24 cellular contexts compared by ENCODE assay signal in the genomic region with DNA sequence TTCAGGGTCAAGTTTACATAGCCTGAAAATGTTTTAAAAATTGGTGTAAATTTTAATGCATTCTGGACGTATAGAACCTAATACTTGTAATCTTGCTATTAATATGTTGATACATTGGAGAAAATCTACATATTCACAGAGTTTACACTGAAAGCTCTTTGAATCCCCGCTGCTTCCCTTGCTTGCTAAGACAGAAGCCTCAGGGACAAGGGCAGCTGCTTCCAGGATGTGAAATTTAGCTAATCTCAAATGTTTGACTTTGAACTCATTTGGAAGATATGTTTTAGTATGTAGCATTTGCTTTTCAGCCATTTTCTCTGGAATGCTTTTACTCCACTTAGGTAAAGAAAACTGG.
DNase-seq lines count a peak whose midpoint lies in the region; ATAC-seq and TF ChIP-seq lines count a peak whose summit lies in the region.
"Had no signal": no experiment of that assay in that cellular context is flagged by ENCODE, and none has a peak within 500 bp of the region (broad histone marks: within the 10 kb centered on the region; RNA-seq: fewer than 3 reads in every experiment).

No MANE protein-coding gene starts in this region.

- H2AFZ ChIP-seq in mammary epithelial cell (ENCODE audit: low read depth, low read length): peak overlapping the region; percentile 70
- H2AFZ ChIP-seq in mesenchymal stem cell (ENCODE audit: low read depth, low read length): no peak overlapping the region
- H2AFZ ChIP-seq: PC-9 had no signal

- H4K20me1 ChIP-seq in mammary epithelial cell (ENCODE audit: insufficient read depth, low read length): no peaks in the 10 kb centered on the region

- H4K8ac ChIP-seq in mesendoderm (ENCODE audit: low read depth, low read length) (no peak overlapping the region), mesenchymal stem cell (ENCODE audit: low read length) (no peak overlapping the region)

- H3K14ac ChIP-seq in mesenchymal stem cell (ENCODE audit: low read length in 2 of 2): no peak overlapping the region

- POLR2A ChIA-PET in MCF 10A (lab: Yijun Ruan, JAX): interaction anchor here (0.6 to 2.1 kb wide), 3 partner anchors 10 to 25 kb away, joined by 3 to 10 read pairs (median 3); no protein-coding TSS in a partner anchor

- TF ChIP-seq CTCF in mammary epithelial cell (conservative IDR thresholded peaks at IDR 0.05 in 1 of 2, IDR thresholded peaks at IDR 0.05 in 1 of 2; ENCODE audit: extremely low read depth in 1 of 2, insufficient read depth in 1 of 2, low read depth in 1 of 2, low read length in 2 of 2) (no peak), MCF 10A (IDR thresholded peaks at IDR 0.05; ENCODE audit: unreplicated experiment) (no peak), coronary artery (IDR thresholded peaks at IDR 0.05) (no peak), thoracic aorta (IDR thresholded peaks at IDR 0.05) (no peak)

- H2BK15ac ChIP-seq in mesendoderm (replicated peaks; ENCODE audit: low read depth) (no peak overlapping the region), mesenchymal stem cell (ENCODE audit: low read depth, poor library complexity, severe bottlenecking) (no peak overlapping the region)

- H3K27me3 Mint-ChIP-seq in MCF 10A (ENCODE audit: insufficient read depth, unreplicated experiment): no peaks in the 10 kb centered on the region
- H3K27me3 Mint-ChIP-seq: activated CD8-positive, alpha-beta T cell treated with anti-CD3 and anti-CD28 coated beads for 36 hours; activated naive CD8-positive, alpha-beta T cell; CD4-positive, CD25-positive, alpha-beta regulatory T cell; stimulated activated memory B cell treated with anti-CD40 and anti-IgM and Interleukin-4, amounts not matched to agents 10 μg/mL and 1 μg/mL and 100 μg/mL, for 72 hours; T-cell had no signal

- H3K56ac ChIP-seq in mesendoderm (ENCODE audit: low read length): no peak overlapping the region

- no peak for DNase-seq in mammary epithelial cell
- no peak for DNase-seq in MCF 10A (ENCODE audit: unreplicated experiment)
- no peak for DNase-seq in coronary artery (ENCODE audit: low spot score)
- DNase-seq in mesendoderm: peak; percentile 18
- no peak for DNase-seq in thoracic aorta (ENCODE audit: low spot score)
- DNase-seq in mesenchymal stem cell: no peak
- DNase-seq in NCI-H1417 (lab: John Stamatoyannopoulos, UW): no peak
- no peak for DNase-seq in LoVo (ENCODE audit: low spot score)
- DNase-seq: activated CD8-positive, alpha-beta T cell treated with anti-CD3 and anti-CD28 coated beads for 36 hours; CD4-positive, CD25-positive, alpha-beta regulatory T cell; central memory CD4-positive, alpha-beta T cell; MV-4-11; nephron progenitor cell; SIG-M5; stimulated activated CD4-positive, alpha-beta T cell treated with anti-CD3 and anti-CD28 coated beads, Interleukin-4, amount 100 ng/mL, for 4 hours; T-cell; testis had no signal

- BruUV-seq in mammary epithelial cell (replicated peaks; lab: Mats Ljungman, UMichigan) (no TSS peak), MCF 10A (replicated peaks; lab: Mats Ljungman, UMichigan) (no TSS peak)

- no peak overlapping the region for H3K23ac ChIP-seq in mesendoderm (ENCODE audit: low read length)
- no peak overlapping the region for H3K23ac ChIP-seq in mesenchymal stem cell (ENCODE audit: low read length in 2 of 2)

- no peaks in the 10 kb centered on the region for H3K9me3 Mint-ChIP-seq in MCF 10A (ENCODE audit: unreplicated experiment)
- H3K9me3 Mint-ChIP-seq: activated CD8-positive, alpha-beta T cell treated with anti-CD3 and anti-CD28 coated beads for 36 hours; nephron progenitor cell; stimulated activated memory B cell treated with anti-CD40 and anti-IgM and Interleukin-4, amounts not matched to agents 10 μg/mL and 1 μg/mL and 100 μg/mL, for 72 hours; T-cell had no signal

- no peak for ATAC-seq in thoracic aorta (ENCODE audit: insufficient number of reproducible peaks, low FRiP score, low read depth)
- ATAC-seq: activated CD4-positive, CD25-positive, alpha-beta regulatory T cell treated with anti-CD3 and anti-CD28 coated beads, Interleukin-2, amount 50 U/mL, for 24 hours; activated CD8-positive, alpha-beta T cell treated with anti-CD3 and anti-CD28 coated beads for 36 hours; stimulated activated memory B cell treated with anti-CD40 and anti-IgM and Interleukin-4, amounts not matched to agents 10 μg/mL and 1 μg/mL and 100 μg/mL, for 72 hours; T-cell had no signal

- H3K4ac ChIP-seq in mesendoderm (ENCODE audit: low read depth, low read length): no peak overlapping the region
- no peak overlapping the region for H3K4ac ChIP-seq in mesenchymal stem cell (ENCODE audit: low read depth in 1 of 2, low read length in 2 of 2)

- H3K79me2 ChIP-seq in mammary epithelial cell (ENCODE audit: insufficient read depth, low read length): no peaks in the 10 kb centered on the region
- H3K79me2 ChIP-seq in mesendoderm (ENCODE audit: control insufficient read depth, insufficient read depth, low read length): no peaks in the 10 kb centered on the region

- H3K9me3 ChIP-seq in mammary epithelial cell (replicated peaks; ENCODE audit: insufficient read depth, low read length) (no peaks in the 10 kb centered on the region), thoracic aorta (no peaks in the 10 kb centered on the region), mesenchymal stem cell (ENCODE audit: control insufficient read depth, low read length) (no peaks in the 10 kb centered on the region)
- H3K9me3 ChIP-seq: mucosa of descending colon, right lobe of liver, testis had no signal

- H3K4me2 ChIP-seq in mammary epithelial cell (ENCODE audit: insufficient read depth, low read depth, low read length) (peak overlapping the region; percentile 78), mesendoderm (ENCODE audit: low read length) (no peak overlapping the region), mesenchymal stem cell (ENCODE audit: low read length, poor library complexity, severe bottlenecking) (no peak overlapping the region)
- H3K4me2 ChIP-seq: PC-9 had no signal

- no peak overlapping the region for H3K4me3 Mint-ChIP-seq in MCF 10A (ENCODE audit: unreplicated experiment)
- H3K4me3 Mint-ChIP-seq: activated CD8-positive, alpha-beta T cell treated with anti-CD3 and anti-CD28 coated beads for 36 hours; activated naive CD8-positive, alpha-beta T cell; CD4-positive, CD25-positive, alpha-beta regulatory T cell; nephron progenitor cell; stimulated activated memory B cell treated with anti-CD40 and anti-IgM and Interleukin-4, amounts not matched to agents 10 μg/mL and 1 μg/mL and 100 μg/mL, for 72 hours; T-cell had no signal

- CTCF ChIA-PET in mammary epithelial cell (lab: Charles Lee; ENCODE audit: low non-redundant PET): no interaction called here
- CTCF ChIA-PET in MCF 10A (lab: Yijun Ruan, JAX): interaction anchor here (0.9 kb wide), 1 partner anchor 53 kb away, joined by 4 read pairs; no protein-coding TSS in a partner anchor

- no peak overlapping the region for H2BK120ac ChIP-seq in mesendoderm (ENCODE audit: low read depth, low read length)
- H2BK120ac ChIP-seq in mesenchymal stem cell (ENCODE audit: low read depth, low read length): no peak overlapping the region

- dilution Hi-C loops in mammary epithelial cell (cut with HindIII; ENCODE audit: low sequenced_read_pairs): no loop called here

- H3K79me1 ChIP-seq in mesendoderm (ENCODE audit: low read length): no peaks in the 10 kb centered on the region
- peaks cover 26% of the 10 kb centered on the region for H3K79me1 ChIP-seq in mesenchymal stem cell (replicated peaks; ENCODE audit: low read length, poor library complexity, severe bottlenecking)

- intact Hi-C loops in mammary epithelial cell (cut with micrococcal nuclease) (loop anchor here (5.0 kb wide), 1 partner anchor 166 kb away; no protein-coding TSS in a partner anchor), MCF 10A (cut with micrococcal nuclease) (no loop called here)

- H3K4me1 ChIP-seq in mammary epithelial cell (ENCODE audit: insufficient read depth, low read length) (peaks cover 36% of the 10 kb centered on the region), mesendoderm (ENCODE audit: control insufficient read depth, low read depth, low read length) (peaks cover 5% of the 10 kb centered on the region), thoracic aorta (ENCODE audit: control insufficient read depth in 1 of 2, low read depth in 2 of 2) (peaks cover 7 to 25% of the 10 kb centered on the region in 2 donors), mesenchymal stem cell (ENCODE audit: control insufficient read depth, insufficient read depth, low read depth, low read length) (peaks cover 6% of the 10 kb centered on the region)

- H3K36me3 ChIP-seq in mammary epithelial cell (ENCODE audit: insufficient read depth, low read length) (no peaks in the 10 kb centered on the region), mesendoderm (ENCODE audit: control insufficient read depth, insufficient read depth, low read length) (no peaks in the 10 kb centered on the region), thoracic aorta (no peaks in the 10 kb centered on the region), mesenchymal stem cell (ENCODE audit: control insufficient read depth in 1 of 2, insufficient read depth in 2 of 2, low read depth in 1 of 2, low read length in 2 of 2) (peaks cover 6 to 12% of the 10 kb centered on the region in 2 experiments)
- H3K36me3 ChIP-seq: right lobe of liver had no signal

- H3K4me3 ChIP-seq in mammary epithelial cell (replicated peaks in 1 of 3; ENCODE audit: insufficient read depth in 1 of 3, low read depth in 2 of 3, low read length in 3 of 3) (no peak overlapping the region), coronary artery (peak overlapping the region; percentile 29), mesendoderm (ENCODE audit: low read length) (no peak overlapping the region), thoracic aorta (no peak overlapping the region), mesenchymal stem cell (ENCODE audit: insufficient read depth in 1 of 2, low read depth in 1 of 2, low read length in 2 of 2) (no peak overlapping the region)
- H3K4me3 ChIP-seq: mucosa of descending colon, PC-9, right lobe of liver, testis had no signal

- H3K18ac ChIP-seq in mesendoderm (ENCODE audit: low read length): no peak overlapping the region
- no peak overlapping the region for H3K18ac ChIP-seq in mesenchymal stem cell (ENCODE audit: low read depth in 1 of 2, low read length in 2 of 2)

- no peak overlapping the region for H3K9ac ChIP-seq in mammary epithelial cell (ENCODE audit: insufficient read depth, low read length)
- H3K9ac ChIP-seq in mesendoderm (ENCODE audit: low read length): no peak overlapping the region
- no peak overlapping the region for H3K9ac ChIP-seq in mesenchymal stem cell (ENCODE audit: low read length)

- no peak overlapping the region for H3K27ac Mint-ChIP-seq in MCF 10A (ENCODE audit: low read depth, unreplicated experiment)
- H3K27ac Mint-ChIP-seq: activated CD8-positive, alpha-beta T cell treated with anti-CD3 and anti-CD28 coated beads for 36 hours; activated naive CD8-positive, alpha-beta T cell; nephron progenitor cell; stimulated activated memory B cell treated with anti-CD40 and anti-IgM and Interleukin-4, amounts not matched to agents 10 μg/mL and 1 μg/mL and 100 μg/mL, for 72 hours; T-cell had no signal

- 58% methylated on average over 2 of the region's 2 CpGs for WGBS in mammary epithelial cell (ENCODE audit: low coverage, missing lambda C conversion rate)
- no CpG with 5 or more reads among the region's 2 CpGs for WGBS in mesendoderm (ENCODE audit: extremely low coverage, insufficient coverage, low lambda C conversion rate)
- WGBS in mesenchymal stem cell: no CpG with 5 or more reads among the region's 2 CpGs

- H3K4me1 Mint-ChIP-seq in MCF 10A (ENCODE audit: insufficient read depth, unreplicated experiment): peaks cover 22% of the 10 kb centered on the region
- H3K4me1 Mint-ChIP-seq: CD4-positive, CD25-positive, alpha-beta regulatory T cell; stimulated activated memory B cell treated with anti-CD40 and anti-IgM and Interleukin-4, amounts not matched to agents 10 μg/mL and 1 μg/mL and 100 μg/mL, for 72 hours; T-cell had no signal

- H3K36me3 Mint-ChIP-seq in MCF 10A (ENCODE audit: insufficient read depth, unreplicated experiment): peaks cover 13% of the 10 kb centered on the region
- H3K36me3 Mint-ChIP-seq: activated naive CD8-positive, alpha-beta T cell; stimulated activated memory B cell treated with anti-CD40 and anti-IgM and Interleukin-4, amounts not matched to agents 10 μg/mL and 1 μg/mL and 100 μg/mL, for 72 hours; T-cell had no signal

- in situ Hi-C loops in mammary epithelial cell (cut with MboI; ENCODE audit: low sequenced_read_pairs in 2 of 2): loop anchor here in 1 of 2 donors (25.0 kb wide), 2 partner anchors 166 to 309 kb away; partner anchors contain the start of gene RBMS3

- H3K27me3 ChIP-seq in mammary epithelial cell (ENCODE audit: insufficient read depth, low read length) (no peaks in the 10 kb centered on the region), mesendoderm (ENCODE audit: insufficient read depth, low read length, poor library complexity) (no peaks in the 10 kb centered on the region), thoracic aorta (replicated peaks; ENCODE audit: insufficient read depth) (no peaks in the 10 kb centered on the region), mesenchymal stem cell (ENCODE audit: control insufficient read depth in 1 of 2, insufficient read depth in 1 of 2, low read length in 2 of 2) (no peaks in the 10 kb centered on the region)
- H3K27me3 ChIP-seq: right lobe of liver, testis had no signal

- no peak overlapping the region for H2BK12ac ChIP-seq in mesenchymal stem cell (ENCODE audit: low read length in 2 of 2)

- no peak overlapping the region for H4K91ac ChIP-seq in mesenchymal stem cell (ENCODE audit: low read length)

- no peak overlapping the region for H4K5ac ChIP-seq in mesendoderm (ENCODE audit: low read length)

- H2BK5ac ChIP-seq in mesendoderm (ENCODE audit: low read length) (no peak overlapping the region), mesenchymal stem cell (ENCODE audit: low read depth, low read length, poor library complexity, severe bottlenecking) (no peak overlapping the region)

- H3K27ac ChIP-seq in mammary epithelial cell (ENCODE audit: insufficient read depth, low read depth, low read length) (peak overlapping the region; percentile 91), coronary artery (peak overlapping the region; percentile 12 to 66), mesendoderm (ENCODE audit: low read depth, low read length) (no peak overlapping the region), thoracic aorta (peak overlapping the region; percentile 58 to 68), mesenchymal stem cell (ENCODE audit: low read length, poor library complexity, severe bottlenecking) (no peak overlapping the region)
- H3K27ac ChIP-seq: 22Rv1, PC-9, right lobe of liver, testis had no signal

- H2AK5ac ChIP-seq in mesendoderm (ENCODE audit: low read length) (no peak overlapping the region), mesenchymal stem cell (ENCODE audit: low read length, severe bottlenecking) (no peak overlapping the region)

Comparison
In these comparisons a context has a peak if more than half of its experiments do, and no peak if none do; other contexts are left out.
1. H3K27ac ChIP-seq: peak in mammary epithelial cell (single experiment), coronary artery (2 of 2) and thoracic aorta (2 of 2); none in mesendoderm (single experiment) and mesenchymal stem cell (single experiment).